In genomic region chr10:58531084-58531695, GRCh38 we compare ENCODE assay signal across 1 cellular context.
TF ChIP-seq lines count a peak whose summit lies in the region.

No MANE protein-coding gene starts in this region.

TF ChIP-seq in GM12878, 131 proteins besides CTCF, POLR2A, EP300 and RAD21 (continued from another document):
- TF ChIP-seq, protein P1, sequence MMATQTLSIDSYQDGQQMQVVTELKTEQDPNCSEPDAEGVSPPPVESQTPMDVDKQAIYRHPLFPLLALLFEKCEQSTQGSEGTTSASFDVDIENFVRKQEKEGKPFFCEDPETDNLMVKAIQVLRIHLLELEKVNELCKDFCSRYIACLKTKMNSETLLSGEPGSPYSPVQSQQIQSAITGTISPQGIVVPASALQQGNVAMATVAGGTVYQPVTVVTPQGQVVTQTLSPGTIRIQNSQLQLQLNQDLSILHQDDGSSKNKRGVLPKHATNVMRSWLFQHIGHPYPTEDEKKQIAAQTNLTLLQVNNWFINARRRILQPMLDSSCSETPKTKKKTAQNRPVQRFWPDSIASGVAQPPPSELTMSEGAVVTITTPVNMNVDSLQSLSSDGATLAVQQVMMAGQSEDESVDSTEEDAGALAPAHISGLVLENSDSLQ (IDR thresholded peaks at IDR 0.05) = no peak
- TF ChIP-seq SMARCA5 (IDR thresholded peaks at IDR 0.05) = no peak
- TF ChIP-seq FOS (IDR thresholded peaks at IDR 0.05; ENCODE audit: borderline replicate concordance, extremely low read depth, insufficient read length) = no peak
- TF ChIP-seq SP1 (IDR thresholded peaks at IDR 0.05; ENCODE audit: low read depth, low read length) = no peak
- TF ChIP-seq SMC3 (IDR thresholded peaks at IDR 0.05; ENCODE audit: borderline replicate concordance, low read length) = peak; percentile 64; the same call in 1 of the 2 replicates
- TF ChIP-seq RUNX3 (IDR thresholded peaks at IDR 0.05; ENCODE audit: low read length) = peak; percentile 26; the same call in 1 of the 2 replicates
- TF ChIP-seq CBX3 (IDR thresholded peaks at IDR 0.05; ENCODE audit: borderline replicate concordance, low read depth) = no peak
- no peak for TF ChIP-seq MEF2B (IDR thresholded peaks at IDR 0.05; ENCODE audit: partially characterized antibody, poor library complexity, severe bottlenecking)
- TF ChIP-seq RCOR1 (conservative IDR thresholded peaks at IDR 0.05; ENCODE audit: low read depth, low read length) = no peak
- TF ChIP-seq CHD4 (IDR thresholded peaks at IDR 0.05) = no peak
- TF ChIP-seq RBBP5 (conservative IDR thresholded peaks at IDR 0.05) = no peak
- TF ChIP-seq IRF5 (IDR thresholded peaks at IDR 0.05; ENCODE audit: borderline replicate concordance) = no peak
- no peak for TF ChIP-seq ZNF207 (IDR thresholded peaks at IDR 0.05; ENCODE audit: borderline replicate concordance)
